17 cellular contexts compared by ENCODE assay signal in genomic region chr3:52290596-52291507, GRCh38. TPM values are rescaled to one million over a fixed set of nuclear protein-coding genes. Genes with fewer than 3 reads are reported as not detected.
A peak's percentile ranks its signal among the peaks of the same experiment; 100 is the strongest.
DNase-seq lines count a peak whose midpoint lies in the region; ATAC-seq and TF ChIP-seq lines count a peak whose summit lies in the region.
"Had no signal": no experiment of that assay in that cellular context is flagged by ENCODE, and none has a peak within 500 bp of the region (broad histone marks: within the 10 kb centered on the region; RNA-seq: fewer than 3 reads in every experiment).

No MANE protein-coding gene starts in this region.

- H3K4me1 ChIP-seq in mucosa of stomach (ENCODE audit: control insufficient read depth, insufficient read depth, low read length) (peaks cover 51% of the 10 kb centered on the region), upper lobe of right lung (peaks cover 14% of the 10 kb centered on the region), MM.1S (ENCODE audit: low read length) (peaks cover 10% of the 10 kb centered on the region; the same call in 1 of the 2 replicates)

- peaks cover 22% of the 10 kb centered on the region for H3K36me3 Mint-ChIP-seq in activated naive CD4-positive, alpha-beta T cell treated with anti-CD3 and anti-CD28 coated beads, Interleukin-2, amount 10 ng/mL, durations not matched to agents 7 days and 5 days
- H3K36me3 Mint-ChIP-seq in activated naive CD4-positive, alpha-beta T cell treated with anti-CD3 and anti-CD28 coated beads for 36 hours (ENCODE audit: low read depth) = peaks cover 9% of the 10 kb centered on the region
- peaks cover 4% of the 10 kb centered on the region for H3K36me3 Mint-ChIP-seq in chondrocyte (ENCODE audit: low read depth)

- intact Hi-C loops in activated naive CD4-positive, alpha-beta T cell treated with anti-CD3 and anti-CD28 coated beads for 36 hours (cut with micrococcal nuclease) = loop anchor here (1.0 kb wide), 1 partner anchor 48 kb away; no protein-coding TSS in a partner anchor
- intact Hi-C loops in upper lobe of right lung (cut with DNase I) = no loop called here

- no peak overlapping the region for H3K4me2 ChIP-seq in MM.1S (ENCODE audit: low read depth, low read length)

- no peaks in the 10 kb centered on the region; the same call in 1 of the 2 replicates for H4K20me1 ChIP-seq in MM.1S (ENCODE audit: insufficient read depth, low read length)

- DNase-seq in activated naive CD4-positive, alpha-beta T cell treated with anti-CD3 and anti-CD28 coated beads, Interleukin-2, amount 10 ng/mL, durations not matched to agents 7 days and 5 days = no peak
- no peak for DNase-seq in activated naive CD4-positive, alpha-beta T cell treated with anti-CD3 and anti-CD28 coated beads for 36 hours
- DNase-seq in chondrocyte (ENCODE audit: low spot score) = peak; percentile 87
- peak; percentile 59 for DNase-seq in upper lobe of right lung
- DNase-seq in MM.1S = no peak
- DNase-seq in DMS153 treated with DMSO at 0.1 percent for 48 hours (lab: John Stamatoyannopoulos, UW; ENCODE audit: unreplicated experiment) = no peak
- DNase-seq in ACHN = no peak
- DNase-seq: brain microvascular endothelial cell; effector CD4-positive, alpha-beta T cell; NCI-H1694; SHP77 treated with DMSO at 0.1 percent for 48 hours had no signal

- H3K4me3 ChIP-seq in mucosa of stomach (ENCODE audit: low read length) (peak overlapping the region; percentile 17), upper lobe of right lung (no peak overlapping the region), MM.1S (ENCODE audit: low read length) (no peak overlapping the region)
- H3K4me3 ChIP-seq: A549, GM12878 had no signal

- ATAC-seq in upper lobe of right lung = no peak

- H3K9me2 ChIP-seq in MM.1S (replicated peaks; ENCODE audit: insufficient read depth, low read length) = no peaks in the 10 kb centered on the region

- H3K27ac ChIP-seq in upper lobe of right lung (no peak overlapping the region), MM.1S (ENCODE audit: low read length) (no peak overlapping the region)
- H3K27ac ChIP-seq: brain microvascular endothelial cell, tibial nerve had no signal

- TF ChIP-seq CTCF in chondrocyte (IDR thresholded peaks at IDR 0.05) (no peak), upper lobe of right lung (IDR thresholded peaks at IDR 0.05) (no peak), MM.1S (IDR thresholded peaks at IDR 0.05; ENCODE audit: low read length) (no peak)

- H3K36me3 ChIP-seq in mucosa of stomach (ENCODE audit: control insufficient read depth, insufficient read depth, low read length) (peaks cover 23% of the 10 kb centered on the region), upper lobe of right lung (peaks cover 30% of the 10 kb centered on the region), MM.1S (replicated peaks; ENCODE audit: insufficient read depth, low read length) (no peaks in the 10 kb centered on the region)

- H3K9me3 ChIP-seq in mucosa of stomach (ENCODE audit: control insufficient read depth, low read length) (no peaks in the 10 kb centered on the region), upper lobe of right lung (no peaks in the 10 kb centered on the region), MM.1S (replicated peaks; ENCODE audit: insufficient read depth, low read length) (no peaks in the 10 kb centered on the region)
- H3K9me3 ChIP-seq: A549, tibial nerve had no signal

- peaks cover 20% of the 10 kb centered on the region for H3K79me2 ChIP-seq in MM.1S (ENCODE audit: low read length)

- H3K27ac Mint-ChIP-seq in activated naive CD4-positive, alpha-beta T cell treated with anti-CD3 and anti-CD28 coated beads, Interleukin-2, amount 10 ng/mL, durations not matched to agents 7 days and 5 days = peak overlapping the region; percentile 35
- H3K27ac Mint-ChIP-seq in activated naive CD4-positive, alpha-beta T cell treated with anti-CD3 and anti-CD28 coated beads for 36 hours = no peak overlapping the region
- H3K27ac Mint-ChIP-seq in chondrocyte (ENCODE audit: unreplicated experiment) = no peak overlapping the region
- H3K27ac Mint-ChIP-seq: stimulated activated memory B cell treated with anti-CD40 and anti-IgM and Interleukin-4, amounts not matched to agents 10 μg/mL and 1 μg/mL and 100 μg/mL, for 72 hours; T-helper 1 cell treated with Interleukin-12 subunit alpha and Interleukin-12 subunit beta and Interleukin-4 antibody, amounts not matched to agents 30 μg/mL and 1 μg/mL, for 36 hours had no signal

- peaks cover 32% of the 10 kb centered on the region for H3K4me1 Mint-ChIP-seq in activated naive CD4-positive, alpha-beta T cell treated with anti-CD3 and anti-CD28 coated beads, Interleukin-2, amount 10 ng/mL, durations not matched to agents 7 days and 5 days
- peaks cover 28% of the 10 kb centered on the region for H3K4me1 Mint-ChIP-seq in activated naive CD4-positive, alpha-beta T cell treated with anti-CD3 and anti-CD28 coated beads for 36 hours (ENCODE audit: low read depth)
- peaks cover 16% of the 10 kb centered on the region for H3K4me1 Mint-ChIP-seq in chondrocyte (ENCODE audit: low read depth)

- H3K4me3 Mint-ChIP-seq in activated naive CD4-positive, alpha-beta T cell treated with anti-CD3 and anti-CD28 coated beads, Interleukin-2, amount 10 ng/mL, durations not matched to agents 7 days and 5 days = no peak overlapping the region
- H3K4me3 Mint-ChIP-seq in activated naive CD4-positive, alpha-beta T cell treated with anti-CD3 and anti-CD28 coated beads for 36 hours = no peak overlapping the region
- H3K4me3 Mint-ChIP-seq in chondrocyte (ENCODE audit: unreplicated experiment) = no peak overlapping the region
- H3K4me3 Mint-ChIP-seq: stimulated activated memory B cell treated with anti-CD40 and anti-IgM and Interleukin-4, amounts not matched to agents 10 μg/mL and 1 μg/mL and 100 μg/mL, for 72 hours; T-helper 1 cell treated with Interleukin-12 subunit alpha and Interleukin-12 subunit beta and Interleukin-4 antibody, amounts not matched to agents 30 μg/mL and 1 μg/mL, for 36 hours had no signal

- no peak overlapping the region for H2AFZ ChIP-seq in MM.1S (ENCODE audit: low read length)

- H3K27me3 ChIP-seq in mucosa of stomach (ENCODE audit: control insufficient read depth, insufficient read depth, low read length) (no peaks in the 10 kb centered on the region), upper lobe of right lung (no peaks in the 10 kb centered on the region), MM.1S (replicated peaks; ENCODE audit: insufficient read depth, low read length) (no peaks in the 10 kb centered on the region)
- H3K27me3 ChIP-seq: brain microvascular endothelial cell, tibial nerve had no signal

- peak overlapping the region; percentile 41 for H3K9ac ChIP-seq in mucosa of stomach (ENCODE audit: low read length)
- no peak overlapping the region for H3K9ac ChIP-seq in MM.1S (ENCODE audit: low read length)

- in situ Hi-C loops in ACHN (cut with HindIII; ENCODE audit: low pct_ligation_motif_present, low pct_unique_long_range_greater_than_20kb, low sequenced_read_pairs) = no loop called here

- CTCF ChIA-PET in activated naive CD4-positive, alpha-beta T cell treated with anti-CD3 and anti-CD28 coated beads, Interleukin-2, amount 10 ng/mL, durations not matched to agents 7 days and 5 days (lab: Charles Lee) = interaction anchor here (0.9 to 5.6 kb wide), 10 partner anchors 8 to 157 kb away, joined by 3 to 53 read pairs (median 4); no protein-coding TSS in a partner anchor
- CTCF ChIA-PET in activated naive CD4-positive, alpha-beta T cell treated with anti-CD3 and anti-CD28 coated beads for 36 hours (lab: Charles Lee) = interaction anchor here (0.7 to 4.9 kb wide), 7 partner anchors 11 to 63 kb away, joined by 3 to 62 read pairs (median 3); no protein-coding TSS in a partner anchor

- no peaks in the 10 kb centered on the region for H3K27me3 Mint-ChIP-seq in activated naive CD4-positive, alpha-beta T cell treated with anti-CD3 and anti-CD28 coated beads, Interleukin-2, amount 10 ng/mL, durations not matched to agents 7 days and 5 days
- no peaks in the 10 kb centered on the region for H3K27me3 Mint-ChIP-seq in activated naive CD4-positive, alpha-beta T cell treated with anti-CD3 and anti-CD28 coated beads for 36 hours (ENCODE audit: low read depth)
- H3K27me3 Mint-ChIP-seq in chondrocyte (ENCODE audit: low read depth) = no peaks in the 10 kb centered on the region
- H3K27me3 Mint-ChIP-seq: stimulated activated memory B cell treated with anti-CD40 and anti-IgM and Interleukin-4, amounts not matched to agents 10 μg/mL and 1 μg/mL and 100 μg/mL, for 72 hours had no signal

- peaks cover 14% of the 10 kb centered on the region; the same call in 1 of the 2 replicates for H3F3A ChIP-seq in MM.1S (ENCODE audit: insufficient read depth, low read length)

- H3K9me3 Mint-ChIP-seq in activated naive CD4-positive, alpha-beta T cell treated with anti-CD3 and anti-CD28 coated beads, Interleukin-2, amount 10 ng/mL, durations not matched to agents 7 days and 5 days = no peaks in the 10 kb centered on the region
- no peaks in the 10 kb centered on the region for H3K9me3 Mint-ChIP-seq in activated naive CD4-positive, alpha-beta T cell treated with anti-CD3 and anti-CD28 coated beads for 36 hours
- H3K9me3 Mint-ChIP-seq in chondrocyte (ENCODE audit: low read depth) = no peaks in the 10 kb centered on the region
- H3K9me3 Mint-ChIP-seq: stimulated activated memory B cell treated with anti-CD40 and anti-IgM and Interleukin-4, amounts not matched to agents 10 μg/mL and 1 μg/mL and 100 μg/mL, for 72 hours; T-helper 1 cell treated with Interleukin-12 subunit alpha and Interleukin-12 subunit beta and Interleukin-4 antibody, amounts not matched to agents 30 μg/mL and 1 μg/mL, for 36 hours had no signal

RNA-seq across cellular contexts. Expression of gene GLYCTK, which starts 3.2 kb away (rescaled TPM):
- total RNA-seq in activated naive CD4-positive, alpha-beta T cell treated with anti-CD3 and anti-CD28 coated beads for 36 hours = 10 to 100 TPM; 25.9 to 27.7 TPM
- total RNA-seq in chondrocyte (4.8 to 9.8 TPM (median 5.0 TPM) in 3 replicates), upper lobe of right lung (11.5 TPM)

RNA-seq across cellular contexts. Expression of gene WDR82, which starts 12.4 kb away (rescaled TPM):
- total RNA-seq in activated naive CD4-positive, alpha-beta T cell treated with anti-CD3 and anti-CD28 coated beads for 36 hours = 100 to 1,000 TPM; 176 to 177 TPM
- total RNA-seq in chondrocyte (73.0 to 74.9 TPM (median 74.7 TPM) in 3 replicates), upper lobe of right lung (61.9 TPM)

RNA-seq across cellular contexts. Expression of gene DNAH1, which starts 25.3 kb away (rescaled TPM):
- 1 to 10 TPM; 9.4 TPM for total RNA-seq in activated naive CD4-positive, alpha-beta T cell treated with anti-CD3 and anti-CD28 coated beads for 36 hours
- 5.0 to 9.4 TPM (median 5.4 TPM) in 3 replicates for total RNA-seq in chondrocyte
- 11.2 TPM for total RNA-seq in upper lobe of right lung

RNA-seq across cellular contexts. Expression of gene PPM1M, which starts 45.3 kb away (rescaled TPM):
- 100 to 1,000 TPM; 107 to 108 TPM for total RNA-seq in activated naive CD4-positive, alpha-beta T cell treated with anti-CD3 and anti-CD28 coated beads for 36 hours
- total RNA-seq in chondrocyte (14.5 to 20.8 TPM (median 20.1 TPM) in 3 replicates), upper lobe of right lung (44.0 TPM)

RNA-seq across cellular contexts. Expression of gene TWF2, which starts 51.9 kb away (rescaled TPM):
- total RNA-seq in activated naive CD4-positive, alpha-beta T cell treated with anti-CD3 and anti-CD28 coated beads for 36 hours = 10 to 100 TPM; 89.1 to 91.3 TPM
- total RNA-seq in chondrocyte (58.9 to 65.9 TPM (median 65.2 TPM) in 3 replicates), upper lobe of right lung (50.4 TPM)

Comparison
In these comparisons a context has a peak if more than half of its experiments do, and no peak if none do; other contexts are left out.
1. DNase-seq: peak in chondrocyte (single experiment) and upper lobe of right lung (single experiment); none in activated naive CD4-positive, alpha-beta T cell treated with anti-CD3 and anti-CD28 coated beads, Interleukin-2, amount 10 ng/mL, durations not matched to agents 7 days and 5 days (single experiment), activated naive CD4-positive, alpha-beta T cell treated with anti-CD3 and anti-CD28 coated beads for 36 hours (single experiment), MM.1S (single experiment), DMS153 treated with DMSO at 0.1 percent for 48 hours (single experiment) and ACHN (single experiment).